ENCODE assay signal across 1 cellular context in the genomic region with DNA sequence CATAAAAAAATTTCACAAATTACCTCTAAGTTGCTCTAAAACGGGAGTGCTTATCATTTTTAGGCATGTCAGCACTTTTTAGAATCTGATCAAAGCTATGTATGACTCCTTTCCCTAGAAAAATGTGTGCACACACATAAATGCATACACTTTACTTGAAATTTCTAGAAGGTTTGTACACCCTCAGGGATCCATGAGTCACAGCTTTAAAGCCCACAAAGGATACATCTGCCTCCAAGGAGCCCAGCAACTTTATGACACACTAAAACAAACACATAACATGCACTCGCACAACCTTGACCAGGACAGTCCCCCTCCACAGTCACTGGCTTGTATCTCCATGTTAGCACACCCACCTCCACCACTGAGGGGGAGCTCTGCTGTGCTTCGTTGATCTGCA.
TF ChIP-seq lines count a peak whose summit lies in the region.

No MANE protein-coding gene starts in this region.

TF ChIP-seq in K562, 482 proteins besides CTCF, POLR2A, EP300 and RAD21 (continued from another document):
- TF ChIP-seq MAFG (tag; conservative IDR thresholded peaks at IDR 0.05) (0 out of 2 replicates have a peak, but pooled peaks have one; percentile 34), C11orf30 (IDR thresholded peaks at IDR 0.05; ENCODE audit: low read depth) (peak; percentile 54; the same call in 1 of the 2 replicates), ZNF316 (IDR thresholded peaks at IDR 0.05) (peak; percentile 59), ZEB2 (IDR thresholded peaks at IDR 0.05) (no peak), MAFK (IDR thresholded peaks at IDR 0.05; ENCODE audit: low read length) (peak; percentile 46; the same call in 1 of the 2 replicates)
